ENCODE assay signal across 8 cellular contexts in the genomic region with DNA sequence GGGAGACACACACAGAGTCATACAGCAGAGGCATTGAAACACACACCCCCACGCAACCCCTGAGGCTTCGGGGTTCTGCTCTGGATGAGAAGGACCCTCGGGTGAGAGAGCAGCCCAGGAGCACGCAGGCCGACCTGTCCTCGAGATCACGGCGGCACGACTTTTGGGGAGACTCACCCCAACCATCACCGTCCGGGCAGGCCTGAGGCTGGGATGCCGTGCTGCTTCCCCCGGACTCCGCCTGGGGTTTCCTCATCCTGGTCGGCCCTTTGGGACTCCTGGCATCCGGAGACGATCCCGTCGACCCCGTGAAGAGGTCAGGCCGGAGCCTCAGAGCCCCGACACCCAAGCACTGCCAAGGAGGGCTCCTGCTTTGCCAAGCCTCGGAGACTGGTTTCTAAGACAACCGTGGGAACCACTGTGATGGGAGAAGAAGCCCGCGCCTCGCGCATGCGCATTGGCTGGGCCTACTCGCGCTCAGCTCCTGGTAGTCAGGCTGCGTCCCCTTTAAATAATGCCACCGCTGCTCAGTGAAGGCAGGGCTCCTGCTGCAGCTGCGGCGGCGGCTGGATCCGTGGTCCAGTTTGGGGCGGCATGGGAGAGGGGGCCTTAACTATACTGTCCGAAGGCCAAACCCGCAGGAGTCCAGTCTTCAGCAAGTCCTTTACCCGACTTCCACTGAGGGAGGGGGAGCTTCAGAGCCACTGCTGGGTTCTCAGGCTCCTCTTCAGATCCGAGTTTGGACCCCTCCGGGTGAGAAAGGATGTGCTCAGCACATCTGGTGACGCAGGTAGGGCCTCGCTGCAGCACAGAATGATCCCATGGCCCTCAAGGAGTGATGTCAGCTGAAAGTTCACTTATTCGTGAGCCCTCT.
DNase-seq lines count a peak whose midpoint lies in the region; ATAC-seq and TF ChIP-seq lines count a peak whose summit lies in the region.

No MANE protein-coding gene starts in this region.

- POLR2A ChIA-PET in MCF 10A (lab: Yijun Ruan, JAX), result no interaction called here

- no peaks in the 10 kb centered on the region for H3K9me3 Mint-ChIP-seq in MCF 10A (ENCODE audit: unreplicated experiment)

- H3K4me3 ChIP-seq in iPS-20b (ENCODE audit: low read length) (peak overlapping the region; percentile 75), skeletal muscle satellite cell (ENCODE audit: low read length) (peak overlapping the region; percentile 73)

- no peaks in the 10 kb centered on the region for H3K36me3 Mint-ChIP-seq in MCF 10A (ENCODE audit: insufficient read depth, unreplicated experiment)

- no peak overlapping the region for H3K27ac Mint-ChIP-seq in MCF 10A (ENCODE audit: low read depth, unreplicated experiment)

- no peaks in the 10 kb centered on the region for H3K4me1 ChIP-seq in iPS-20b (ENCODE audit: insufficient read depth, low read length)
- H3K4me1 ChIP-seq in skeletal muscle satellite cell (ENCODE audit: control insufficient read depth, insufficient read depth, low read length), result peaks cover 13% of the 10 kb centered on the region

- H3K27me3 Mint-ChIP-seq in MCF 10A (ENCODE audit: insufficient read depth, unreplicated experiment), result no peaks in the 10 kb centered on the region

- intact Hi-C loops in MCF 10A (cut with micrococcal nuclease), result no loop called here

- H3K27me3 ChIP-seq in iPS-20b (ENCODE audit: insufficient read depth, low read length) (peaks cover 79% of the 10 kb centered on the region), skeletal muscle satellite cell (ENCODE audit: control insufficient read depth, insufficient read depth, low read length) (peaks cover 13% of the 10 kb centered on the region)

- H3K36me3 ChIP-seq in iPS-20b (ENCODE audit: insufficient read depth, low read depth, low read length) (no peaks in the 10 kb centered on the region), skeletal muscle satellite cell (ENCODE audit: insufficient read depth, low read length) (no peaks in the 10 kb centered on the region)

- H3K9me3 ChIP-seq in iPS-20b (ENCODE audit: insufficient read depth, low read depth, low read length) (no peaks in the 10 kb centered on the region), skeletal muscle satellite cell (replicated peaks; ENCODE audit: low read length) (no peaks in the 10 kb centered on the region)

- BruUV-seq in MCF 10A (replicated peaks; lab: Mats Ljungman, UMichigan), result no TSS peak

- TF ChIP-seq CTCF in GM10266 (IDR thresholded peaks at IDR 0.05; ENCODE audit: control insufficient read depth, insufficient read depth, low read depth, missing control alignments), result no peak
- TF ChIP-seq CTCF in MCF 10A (IDR thresholded peaks at IDR 0.05; ENCODE audit: unreplicated experiment), result no peak

- H3K4me1 Mint-ChIP-seq in MCF 10A (ENCODE audit: insufficient read depth, unreplicated experiment), result peaks cover 14% of the 10 kb centered on the region

- CTCF ChIA-PET in MCF 10A (lab: Yijun Ruan, JAX), result no interaction called here

- no peak overlapping the region for H3K27ac ChIP-seq in iPS-20b (ENCODE audit: low read length)

- H3K4me3 Mint-ChIP-seq in MCF 10A (ENCODE audit: unreplicated experiment), result peak overlapping the region; percentile 28

- DNase-seq in GM10266 (ENCODE audit: extremely low spot score) (peak; percentile 42), T-helper 2 cell (peak; percentile 47 to 74 (median 63)), MCF 10A (ENCODE audit: unreplicated experiment) (no peak), NCI-H2196 (lab: John Stamatoyannopoulos, UW; ENCODE audit: unreplicated experiment) (no peak)

- peak overlapping the region; percentile 98 for H3K4me2 ChIP-seq in skeletal muscle satellite cell (ENCODE audit: low read length)

- ATAC-seq in HG03378 (IDR thresholded peaks at IDR 0.05; ENCODE audit: unreplicated experiment) (peak; percentile 49), HG02588 (IDR thresholded peaks at IDR 0.05; ENCODE audit: unreplicated experiment) (no peak)

- H3K9ac ChIP-seq in iPS-20b (ENCODE audit: low read depth, low read length) (0 out of 2 replicates have a peak overlapping the region, but pooled peaks have one; percentile 13), skeletal muscle satellite cell (ENCODE audit: low read depth, low read length) (peak overlapping the region; percentile 45)

Comparison
In these comparisons a context has a peak if more than half of its experiments do, and no peak if none do; other contexts are left out.
1. DNase-seq: peak in GM10266 (single experiment) and T-helper 2 cell (5 of 5); none in MCF 10A (single experiment) and NCI-H2196 (single experiment).